ENCODE assay signal across 35 cellular contexts in the genomic region with DNA sequence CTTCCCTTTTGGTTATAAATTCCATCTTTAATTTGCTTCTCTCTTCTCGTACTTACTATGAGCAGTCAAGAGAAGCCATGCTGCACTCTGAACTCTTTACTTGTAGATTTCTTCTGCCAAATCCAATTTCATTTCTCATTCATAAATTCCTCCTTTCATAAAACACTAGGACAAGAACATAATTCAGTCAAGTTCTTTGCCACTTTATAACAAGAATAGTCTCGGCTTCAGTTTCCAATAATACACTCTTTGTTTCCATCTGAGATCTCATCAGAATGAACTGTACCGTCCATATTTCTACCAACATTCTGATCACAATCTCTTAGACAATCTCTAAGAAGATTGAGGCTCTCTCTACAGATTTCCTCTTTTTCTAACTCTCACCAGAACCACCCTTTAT. TPM values are rescaled to one million over a fixed set of nuclear protein-coding genes. Genes with fewer than 3 reads are reported as not detected.
"Had no signal": no experiment of that assay in that cellular context is flagged by ENCODE, and none has a peak within 500 bp of the region (broad histone marks: within the 10 kb centered on the region; RNA-seq: fewer than 3 reads in every experiment).

No MANE protein-coding gene starts in this region.

- DNase-seq: activated B cell treated with CpG ODN at 0.5 μM for 24 hours; activated CD4-positive, alpha-beta memory T cell treated with anti-CD3 and anti-CD28 coated beads for 36 hours; activated CD4-positive, alpha-beta T cell treated with anti-CD3 and anti-CD28 coated beads for 4 hours; activated CD4-positive, alpha-beta T cell treated with anti-CD3 and anti-CD28 coated beads, Interleukin-2, amount 10 ng/mL, durations not matched to agents 24 days and 14 days; activated CD4-positive, alpha-beta T cell treated with anti-CD3 and anti-CD28 coated beads, Interleukin-2, amount 50 U/mL, for 1 hour; activated CD4-positive, alpha-beta T cell treated with anti-CD3 and anti-CD28 coated beads, Interleukin-2, amount 50 U/mL, for 4 hours; activated CD4-positive, CD25-positive, alpha-beta regulatory T cell treated with anti-CD3 and anti-CD28 coated beads, Interleukin-2, amount 50 U/mL, for 72 hours; activated CD8-positive, alpha-beta memory T cell treated with anti-CD3 and anti-CD28 coated beads, Interleukin-2, amount 50 U/mL, for 4 hours; activated CD8-positive, alpha-beta T cell treated with anti-CD3 and anti-CD28 coated beads for 36 hours; activated effector memory CD4-positive, alpha-beta T cell treated with anti-CD3 and anti-CD28 coated beads, Interleukin-2, amount 50 U/mL, for 16 hours; activated gamma-delta T cell treated with Interleukin-2 at 50 U/mL for 16 hours; activated naive CD4-positive, alpha-beta T cell; activated naive CD4-positive, alpha-beta T cell treated with anti-CD3 and anti-CD28 coated beads for 36 hours; activated naive CD8-positive, alpha-beta T cell treated with anti-CD3 and anti-CD28 coated beads, Interleukin-2, amount 10 ng/mL, durations not matched to agents 7 days and 5 days; activated naive CD8-positive, alpha-beta T cell treated with anti-CD3 and anti-CD28 coated beads, Interleukin-2, amount 50 U/mL, for 24 hours; activated T-cell treated with anti-CD3 and anti-CD28 coated beads for 4 hours; activated T-cell treated with anti-CD3 and anti-CD28 coated beads, Interleukin-2, amount 50 U/mL, for 1 hour; activated T-cell treated with anti-CD3 and anti-CD28 coated beads, Interleukin-2, amount 50 U/mL, for 4 hours; activated T-cell treated with anti-CD3 and anti-CD28 coated beads, Interleukin-2, amount 50 U/mL, for 72 hours; amygdala; anterior cingulate cortex; caudate nucleus; cerebellar nuclear complex; T-helper 1 cell; T-helper 2 cell; T-helper 9 cell had no signal

- ATAC-seq: activated CD8-positive, alpha-beta T cell treated with anti-CD3 and anti-CD28 coated beads for 36 hours; activated naive CD8-positive, alpha-beta T cell treated with anti-CD3 and anti-CD28 coated beads, Interleukin-2, amount 50 U/mL, for 24 hours; activated T-cell treated with anti-CD3 and anti-CD28 coated beads, Interleukin-2, amount 50 U/mL, for 4 hours; activated T-cell treated with anti-CD3 and anti-CD28 coated beads, Interleukin-2, amount 50 U/mL, for 72 hours; activated T-helper 17 cell treated with anti-CD3 and anti-CD28 coated beads, Interleukin-2, amount 50 U/mL, for 72 hours had no signal

- H3K27me3 ChIP-seq: ascending aorta, cardiac muscle cell had no signal

- H3K4me3 ChIP-seq: ascending aorta, cardiac muscle cell had no signal

- H3K36me3 ChIP-seq: ascending aorta, cardiac muscle cell had no signal

- H3K4me1 ChIP-seq: ascending aorta had no signal

- H3K27ac ChIP-seq: ascending aorta, cardiac muscle cell, VCaP had no signal

RNA-seq across cellular contexts. Expression of a gene that starts 25.1 kb away (rescaled TPM):
- total RNA-seq: activated B cell treated with CpG ODN at 0.5 μM for 24 hours; activated CD4-positive, alpha-beta memory T cell treated with anti-CD3 and anti-CD28 coated beads for 36 hours; activated CD4-positive, alpha-beta T cell treated with anti-CD3 and anti-CD28 coated beads, Interleukin-2, amount 10 ng/mL, durations not matched to agents 24 days and 14 days; activated CD8-positive, alpha-beta memory T cell treated with anti-CD3 and anti-CD28 coated beads for 36 hours; activated CD8-positive, alpha-beta T cell treated with anti-CD3 and anti-CD28 coated beads for 36 hours; activated naive CD4-positive, alpha-beta T cell treated with anti-CD3 and anti-CD28 coated beads for 36 hours; activated naive CD8-positive, alpha-beta T cell treated with anti-CD3 and anti-CD28 coated beads, Interleukin-2, amount 10 ng/mL, durations not matched to agents 7 days and 5 days; activated T-cell treated with anti-CD3 and anti-CD28 coated beads, Interleukin-2, amount 50 U/mL, for 4 hours; activated T-cell treated with anti-CD3 and anti-CD28 coated beads, Interleukin-2, amount 50 U/mL, for 72 hours; activated T-helper 1 cell treated with anti-CD3 and anti-CD28 coated beads, Interleukin-12 subunit alpha, Interleukin-12 subunit beta, Interleukin-2, Interleukin-4 antibody, amounts not matched to agents 30 ng/mL and 10 ng/mL and 1 ng/mL, durations not matched to agents 14 hours and 24 hours and 36 hours; activated T-helper 17 cell treated with anti-CD3 and anti-CD28 coated beads, Interleukin-2, amount 50 U/mL, for 72 hours; ascending aorta; bronchial epithelial cell; cardiac muscle cell; chondrocyte had no signal
- polyA plus RNA-seq: adipose tissue, cardiac muscle cell had no signal
